In the genomic region with DNA sequence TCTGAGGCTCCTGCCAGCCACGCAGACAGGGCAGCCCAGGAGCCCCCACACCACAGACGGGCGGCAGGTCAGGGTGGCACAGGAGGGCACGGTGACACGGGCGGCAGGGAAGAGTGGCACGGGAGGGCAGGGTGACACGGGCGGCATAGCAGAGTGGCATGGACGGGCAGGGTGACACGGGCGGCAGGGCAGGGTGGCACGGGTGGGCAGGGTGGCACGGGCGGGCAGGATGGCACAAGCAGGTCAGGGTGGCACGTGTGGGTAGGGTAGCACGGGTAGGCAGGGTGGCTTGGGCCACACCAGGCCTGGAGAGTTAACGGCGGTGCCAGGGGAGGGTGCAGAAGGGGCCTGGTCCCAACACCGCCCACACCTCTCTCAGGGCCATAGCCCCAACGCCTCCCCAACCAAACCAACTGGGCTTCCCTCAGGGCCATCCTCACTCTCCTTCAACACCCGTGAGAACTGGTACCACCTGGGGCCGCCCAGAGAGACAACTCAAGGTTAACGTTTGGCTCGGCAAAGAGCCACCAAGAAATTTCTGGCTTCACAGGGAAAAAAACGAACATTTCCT, we compare ENCODE assay signal across 11 cellular contexts. TPM values are rescaled to one million over a fixed set of nuclear protein-coding genes. Genes with fewer than 3 reads are reported as not detected.
DNase-seq lines count a peak whose midpoint lies in the region; ATAC-seq and TF ChIP-seq lines count a peak whose summit lies in the region.
"Had no signal": no experiment of that assay in that cellular context is flagged by ENCODE, and none has a peak within 500 bp of the region (broad histone marks: within the 10 kb centered on the region; RNA-seq: fewer than 3 reads in every experiment).

No MANE protein-coding gene starts in this region.

- POLR2A ChIA-PET in activated B cell treated with CpG ODN at 0.5 μM for 24 hours (lab: Charles Lee) = interaction anchor here (1.0 to 6.3 kb wide), 2 partner anchors 74 to 102 kb away, joined by 4 to 82 read pairs; partner anchors contain the start of gene UVSSA

- H3K79me2 ChIP-seq in GM23338 (replicated peaks; ENCODE audit: insufficient read depth) = peaks cover 70% of the 10 kb centered on the region

- H3K4me3 ChIP-seq in GM23338 = no peak overlapping the region
- H3K4me3 ChIP-seq in skeletal muscle tissue (ENCODE audit: low read length in 3 of 3) = peak overlapping the region in 2 of 3 donors; percentile 22 to 80

- H3K27ac Mint-ChIP-seq in GM23338 = no peak overlapping the region; the same call in 1 of the 2 replicates
- no peak overlapping the region for H3K27ac Mint-ChIP-seq in activated B cell treated with CpG ODN at 0.5 μM for 24 hours

- CTCF ChIA-PET in activated B cell treated with CpG ODN at 0.5 μM for 24 hours (lab: Charles Lee) = no interaction called here

- H4K20me1 ChIP-seq in GM23338 (replicated peaks; ENCODE audit: insufficient read depth) = peaks cover 10% of the 10 kb centered on the region

- H3K36me3 ChIP-seq in GM23338 (ENCODE audit: insufficient read depth) (no peaks in the 10 kb centered on the region), skeletal muscle tissue (ENCODE audit: control insufficient read depth in 3 of 3, insufficient read depth in 3 of 3, low read length in 3 of 3) (peaks cover 6 to 8% (median 6%) of the 10 kb centered on the region in 3 donors)

- H3K4me3 Mint-ChIP-seq in GM23338 = peak overlapping the region; percentile 84; the same call in 2 of the 3 replicates
- H3K4me3 Mint-ChIP-seq in activated B cell treated with CpG ODN at 0.5 μM for 24 hours = peak overlapping the region; percentile 85

- peak overlapping the region in 2 of 3 donors; percentile 87 to 93 for H3K9ac ChIP-seq in skeletal muscle tissue (ENCODE audit: low read depth in 1 of 3, low read length in 3 of 3)

- H3K9me2 ChIP-seq in GM23338 (ENCODE audit: insufficient read depth) = 0 out of 2 replicates have a peak, but pooled peaks cover 3% of the 10 kb centered on the region

- intact Hi-C loops in activated B cell treated with CpG ODN at 0.5 μM for 24 hours (cut with micrococcal nuclease) = loop anchor here (5.0 kb wide), 1 partner anchor 42 kb away; the partner anchor contains the start of gene MAEA
- intact Hi-C loops in left cardiac atrium (cut with DNase I) = loop anchor here (5.0 to 10.0 kb wide), 2 partner anchors 78 to 81 kb away; no protein-coding TSS in a partner anchor

- peaks cover 13% of the 10 kb centered on the region for H3K27me3 Mint-ChIP-seq in GM23338 (ENCODE audit: insufficient read depth, low read depth, poor library complexity)
- no peaks in the 10 kb centered on the region for H3K27me3 Mint-ChIP-seq in activated B cell treated with CpG ODN at 0.5 μM for 24 hours

- peaks cover 14% of the 10 kb centered on the region for H3K36me3 Mint-ChIP-seq in GM23338 (ENCODE audit: low read depth)
- peaks cover 17% of the 10 kb centered on the region for H3K36me3 Mint-ChIP-seq in activated B cell treated with CpG ODN at 0.5 μM for 24 hours (ENCODE audit: low read depth)

- H3K4me1 Mint-ChIP-seq in GM23338 (peaks cover 13% of the 10 kb centered on the region), activated B cell treated with CpG ODN at 0.5 μM for 24 hours (peaks cover 57% of the 10 kb centered on the region)

- H3K27me3 ChIP-seq in GM23338 (ENCODE audit: insufficient read depth) = no peaks in the 10 kb centered on the region
- no peaks in the 10 kb centered on the region for H3K27me3 ChIP-seq in skeletal muscle tissue (ENCODE audit: control insufficient read depth in 3 of 3, insufficient read depth in 3 of 3, low read length in 3 of 3)

- no peaks in the 10 kb centered on the region for H3K9me3 ChIP-seq in skeletal muscle tissue (ENCODE audit: control insufficient read depth in 3 of 3, low read length in 3 of 3)

- H3F3A ChIP-seq in GM23338 (replicated peaks; ENCODE audit: low read depth) = no peaks in the 10 kb centered on the region

- H3K4me1 ChIP-seq in GM23338 (ENCODE audit: insufficient read depth) (peaks cover 12% of the 10 kb centered on the region; the same call in 1 of the 2 replicates), skeletal muscle tissue (ENCODE audit: control insufficient read depth in 3 of 3, insufficient read depth in 3 of 3, low read length in 3 of 3) (peaks cover 70 to 75% (median 71%) of the 10 kb centered on the region in 3 donors)

- no peak overlapping the region for H3K27ac ChIP-seq in GM23338 (ENCODE audit: low read depth)
- peak overlapping the region; percentile 84 for H3K27ac ChIP-seq in skeletal muscle tissue (ENCODE audit: low read depth, low read length)

- no peak overlapping the region for H3K4me2 ChIP-seq in GM23338

- no peak for TF ChIP-seq CTCF in GM23338 (conservative IDR thresholded peaks at IDR 0.05; ENCODE audit: low read depth in 2 of 2)
- TF ChIP-seq CTCF in activated B cell treated with CpG ODN at 0.5 μM for 24 hours (IDR thresholded peaks at IDR 0.05) = no peak

- ATAC-seq in GM23338 (no peak), activated B cell treated with CpG ODN at 0.5 μM for 24 hours (ENCODE audit: low read depth) (no peak), left cardiac atrium (no peak), GM21447 (IDR thresholded peaks at IDR 0.05; ENCODE audit: unreplicated experiment) (no peak), GM18517 (IDR thresholded peaks at IDR 0.05; ENCODE audit: unreplicated experiment) (no peak)
- ATAC-seq: HCT116 had no signal

- peaks cover 10% of the 10 kb centered on the region for H3K9me3 Mint-ChIP-seq in GM23338
- no peaks in the 10 kb centered on the region for H3K9me3 Mint-ChIP-seq in activated B cell treated with CpG ODN at 0.5 μM for 24 hours

- DNase-seq in GM23338 (ENCODE audit: low spot score) = no peak
- DNase-seq in activated B cell treated with CpG ODN at 0.5 μM for 24 hours = peak; percentile 14
- DNase-seq in left cardiac atrium = peak; percentile 15
- no peak for DNase-seq in OCI-M2 (lab: John Stamatoyannopoulos, UW; ENCODE audit: unreplicated experiment)
- no peak for DNase-seq in COLO668 (lab: John Stamatoyannopoulos, UW; ENCODE audit: unreplicated experiment)
- DNase-seq: hippocampal formation, NCI-H1092 treated with DMSO at 0.1 percent for 48 hours had no signal

- no peak overlapping the region for H2AFZ ChIP-seq in GM23338

TF ChIP-seq in GM23338, 12 proteins besides CTCF, POLR2A, EP300 and RAD21 (continues in another document):
- TF ChIP-seq NANOG (IDR thresholded peaks at IDR 0.05; ENCODE audit: borderline replicate concordance) (no peak), REST (IDR thresholded peaks at IDR 0.05; ENCODE audit: unreplicated experiment) (no peak), CREB1 (CRISPR knock-in tag; IDR thresholded peaks at IDR 0.05; ENCODE audit: low read depth) (no peak), JUNB (IDR thresholded peaks at IDR 0.05; ENCODE audit: unreplicated experiment) (no peak), ZNF331 (CRISPR knock-in tag; IDR thresholded peaks at IDR 0.05; ENCODE audit: low read depth) (no peak)

RNA-seq across cellular contexts. Expression of gene CTBP1, which starts 3.4 kb away (rescaled TPM):
- 125 and 192 TPM in 2 replicates for total RNA-seq in GM23338 (2014; rRNA removed; shearing (Covaris generic))
- 74.0 and 89.2 TPM in 2 replicates for polyA plus RNA-seq in GM23338 (2016; fragmentation: Nextera tagmentation; extraction: Ambion mirVana)
- total RNA-seq in activated B cell treated with CpG ODN at 0.5 μM for 24 hours (162 and 175 TPM in 2 replicates), left cardiac atrium (100 to 1,000 TPM; 121 to 128 TPM), skeletal muscle tissue (109 TPM)

RNA-seq across cellular contexts. Expression of gene MAEA, which starts 44.1 kb away (rescaled TPM):
- 99.0 and 120 TPM in 2 replicates for total RNA-seq in GM23338 (2014; rRNA removed; shearing (Covaris generic))
- 48.3 and 49.8 TPM in 2 replicates for polyA plus RNA-seq in GM23338 (2016; fragmentation: Nextera tagmentation; extraction: Ambion mirVana)
- 67.3 and 73.7 TPM in 2 replicates for total RNA-seq in activated B cell treated with CpG ODN at 0.5 μM for 24 hours
- 10 to 100 TPM; 41.9 to 59.3 TPM for total RNA-seq in left cardiac atrium
- 24.5 TPM for total RNA-seq in skeletal muscle tissue

Comparison
In these comparisons a context has a peak if more than half of its experiments do, and no peak if none do; other contexts are left out.
1. DNase-seq: peak in activated B cell treated with CpG ODN at 0.5 μM for 24 hours (single experiment) and left cardiac atrium (single experiment); none in GM23338 (single experiment), OCI-M2 (single experiment) and COLO668 (single experiment).